In genomic region chr5:178624626-178625546, GRCh38 we compare ENCODE assay signal across 8 cellular contexts. TPM values are rescaled to one million over a fixed set of nuclear protein-coding genes. Genes with fewer than 3 reads are reported as not detected.
DNase-seq lines count a peak whose midpoint lies in the region; ATAC-seq and TF ChIP-seq lines count a peak whose summit lies in the region.

No MANE protein-coding gene starts in this region.

- peaks cover 63% of the 10 kb centered on the region for H3K79me2 ChIP-seq in mammary epithelial cell (ENCODE audit: insufficient read depth, low read length)

- peak overlapping the region; percentile 40 for H2AFZ ChIP-seq in mammary epithelial cell (ENCODE audit: low read depth, low read length)

- H3K4me2 ChIP-seq in mammary epithelial cell (ENCODE audit: insufficient read depth, low read depth, low read length) = peak overlapping the region; percentile 88

- no peaks in the 10 kb centered on the region for H4K20me1 ChIP-seq in mammary epithelial cell (ENCODE audit: insufficient read depth, low read length)

- DNase-seq in AG04450 (ENCODE audit: low read depth, low spot score) (no peak), mammary epithelial cell (peak; percentile 17), left colon (no peak), NCI-H1930 (lab: John Stamatoyannopoulos, UW) (no peak), mesenteric fat pad (ENCODE audit: low spot score) (no peak)

- H3K9ac ChIP-seq in HUES64 (ENCODE audit: low read depth, low read length) (peak overlapping the region; percentile 94; the same call in 1 of the 2 replicates), mammary epithelial cell (ENCODE audit: insufficient read depth, low read length) (peak overlapping the region; percentile 91), muscle layer of colon (ENCODE audit: low read length) (peak overlapping the region; percentile 81)

- dilution Hi-C loops in mammary epithelial cell (cut with HindIII; ENCODE audit: low sequenced_read_pairs) = no loop called here

- no peak for TF ChIP-seq CTCF in AG04450 (IDR thresholded peaks at IDR 0.05; ENCODE audit: low read depth, low read length)
- no peak for TF ChIP-seq CTCF in mammary epithelial cell (conservative IDR thresholded peaks at IDR 0.05 in 1 of 2, IDR thresholded peaks at IDR 0.05 in 1 of 2; ENCODE audit: extremely low read depth in 1 of 2, insufficient read depth in 1 of 2, low read depth in 1 of 2, low read length in 2 of 2)

- peaks cover 3% of the 10 kb centered on the region; the same call in 1 of the 2 replicates for H3K9me3 ChIP-seq in AG04450 (ENCODE audit: control insufficient read depth, insufficient read depth, low read length)
- no peaks in the 10 kb centered on the region for H3K9me3 ChIP-seq in HUES64 (ENCODE audit: insufficient read depth, low read depth, low read length)
- no peaks in the 10 kb centered on the region for H3K9me3 ChIP-seq in mammary epithelial cell (replicated peaks; ENCODE audit: insufficient read depth, low read length)
- no peaks in the 10 kb centered on the region for H3K9me3 ChIP-seq in muscle layer of colon (ENCODE audit: low read length)

- H3K27ac ChIP-seq in AG04450 (ENCODE audit: low read depth, low read length) (no peak overlapping the region), HUES64 (ENCODE audit: low read depth, low read length) (no peak overlapping the region; the same call in 1 of the 2 replicates), mammary epithelial cell (ENCODE audit: insufficient read depth, low read depth, low read length) (peak overlapping the region; percentile 89), muscle layer of colon (ENCODE audit: low read depth, low read length) (peak overlapping the region; percentile 23)

- intact Hi-C loops in mammary epithelial cell (cut with micrococcal nuclease) (loop anchor here (5.0 kb wide), 2 partner anchors 87 to 202 kb away; no protein-coding TSS in a partner anchor), left colon (cut with DNase I, micrococcal nuclease) (no loop called here)

- ATAC-seq in left colon (no peak), HG03469 (IDR thresholded peaks at IDR 0.05; ENCODE audit: unreplicated experiment) (no peak)

- H3K27me3 ChIP-seq in AG04450 (ENCODE audit: control insufficient read depth, insufficient read depth, low read length) (no peaks in the 10 kb centered on the region), HUES64 (ENCODE audit: insufficient read depth, low read length) (peaks cover 18% of the 10 kb centered on the region), mammary epithelial cell (ENCODE audit: insufficient read depth, low read length) (no peaks in the 10 kb centered on the region), muscle layer of colon (ENCODE audit: control insufficient read depth in 1 of 2, insufficient read depth in 2 of 2, low read length in 2 of 2) (no peaks in the 10 kb centered on the region)

- no TSS peak for BruUV-seq in mammary epithelial cell (replicated peaks; lab: Mats Ljungman, UMichigan)

- H3K4me3 ChIP-seq in AG04450 (ENCODE audit: low read depth, low read length) = peak overlapping the region; percentile 95
- H3K4me3 ChIP-seq in HUES64 (ENCODE audit: low read length) = peak overlapping the region; percentile 94
- peak overlapping the region; percentile 62 to 96 (median 86) for H3K4me3 ChIP-seq in mammary epithelial cell (replicated peaks in 1 of 3; ENCODE audit: insufficient read depth in 1 of 3, low read depth in 2 of 3, low read length in 3 of 3)
- H3K4me3 ChIP-seq in muscle layer of colon (ENCODE audit: low read depth in 1 of 2, low read length in 2 of 2) = peak overlapping the region; percentile 41 to 99

- H3K4me1 ChIP-seq in HUES64 (ENCODE audit: insufficient read depth, low read length) (peaks cover 29% of the 10 kb centered on the region), mammary epithelial cell (ENCODE audit: insufficient read depth, low read length) (peaks cover 11% of the 10 kb centered on the region), muscle layer of colon (ENCODE audit: insufficient read depth, low read length) (peaks cover 39% of the 10 kb centered on the region)

- POLR2A ChIA-PET in AG04450 (lab: Yijun Ruan, JAX) = interaction anchor here (0.6 kb wide), 1 partner anchor 18 kb away, joined by 3 read pairs; no protein-coding TSS in a partner anchor

- in situ Hi-C loops in mammary epithelial cell (cut with MboI; ENCODE audit: low sequenced_read_pairs in 2 of 2) = no loop called here

- CTCF ChIA-PET in AG04450 (lab: Charles Lee) (interaction anchor here (1.6 to 3.6 kb wide), 2 partner anchors 13 to 35 kb away, joined by 6 to 15 read pairs; partner anchors contain the start of gene COL23A1), mammary epithelial cell (lab: Charles Lee; ENCODE audit: low non-redundant PET) (interaction anchor here (0.6 kb wide), 1 partner anchor 345 kb away, joined by 3 read pairs; no protein-coding TSS in a partner anchor)

- 28% methylated on average over 15 of the region's 15 CpGs for WGBS in HUES64
- 10% methylated on average over 12 of the region's 15 CpGs for WGBS in mammary epithelial cell (ENCODE audit: low coverage, missing lambda C conversion rate)

- peaks cover 33% of the 10 kb centered on the region for H3K36me3 ChIP-seq in HUES64 (ENCODE audit: insufficient read depth, low read length)
- H3K36me3 ChIP-seq in mammary epithelial cell (ENCODE audit: insufficient read depth, low read length) = peaks cover 12% of the 10 kb centered on the region
- peaks cover 27% of the 10 kb centered on the region for H3K36me3 ChIP-seq in muscle layer of colon (ENCODE audit: insufficient read depth, low read length)

RNA-seq across cellular contexts. Expression of gene CLK4, which starts 2.0 kb away (rescaled TPM):
- polyA plus RNA-seq in AG04450 (2011; rRNA removed) (21.1 and 30.7 TPM in 2 replicates), mammary epithelial cell (7.4 TPM)
- 18.0 and 27.9 TPM in 2 replicates for polyA minus RNA-seq in AG04450 (2011; rRNA and poly(A)+ RNA removed)
- polyA plus RNA-seq in HUES64 (2013, experiment 1 of 2) = 7.0 TPM
- polyA plus RNA-seq in HUES64 (2013, experiment 2 of 2) = 7.0 TPM
- total RNA-seq in mammary epithelial cell (10 to 100 TPM; 17.5 to 31.7 TPM), left colon (10 to 100 TPM; 16.1 to 22.2 TPM), mesenteric fat pad (25.7 TPM)
- 7.1 TPM for polyA minus RNA-seq in mammary epithelial cell

RNA-seq across cellular contexts. Expression of gene COL23A1, which starts 34.7 kb away (rescaled TPM):
- not detected in 2 replicates for polyA plus RNA-seq in AG04450 (2011; rRNA removed)
- not detected in 2 replicates for polyA minus RNA-seq in AG04450 (2011; rRNA and poly(A)+ RNA removed)
- 3.0 TPM for polyA plus RNA-seq in HUES64 (2013, experiment 1 of 2)
- polyA plus RNA-seq in HUES64 (2013, experiment 2 of 2) = 5.3 TPM
- under 1 TPM; 0.33 to 0.54 TPM for total RNA-seq in mammary epithelial cell
- polyA plus RNA-seq in mammary epithelial cell = 0.02 TPM
- polyA minus RNA-seq in mammary epithelial cell = not detected
- total RNA-seq in left colon = under 1 TPM; 0.09 to 0.73 TPM
- 0.55 TPM for total RNA-seq in mesenteric fat pad

Comparison
In these comparisons a context has a peak if more than half of its experiments do, and no peak if none do; other contexts are left out.
1. H3K27ac ChIP-seq: peak in mammary epithelial cell (single experiment) and muscle layer of colon (single experiment); none in AG04450 (single experiment) and HUES64 (single experiment).
2. Peak in every context shown above with its lines, with median percentiles within 50 percentile points of each other: H3K4me3 ChIP-seq and H3K9ac ChIP-seq.